8 cellular contexts compared by ENCODE assay signal in genomic region chr20:18466574-18466893, GRCh38. TPM values are rescaled to one million over a fixed set of nuclear protein-coding genes. Genes with fewer than 3 reads are reported as not detected.
A peak's percentile ranks its signal among the peaks of the same experiment; 100 is the strongest.
DNase-seq lines count a peak whose midpoint lies in the region; ATAC-seq, FAIRE-seq and TF ChIP-seq lines count a peak whose summit lies in the region.

No MANE protein-coding gene starts in this region.

- H3K4me1 ChIP-seq in foreskin keratinocyte (no peaks in the 10 kb centered on the region), prostate gland (replicated peaks) (no peaks in the 10 kb centered on the region)

- intact Hi-C loops in prostate gland (cut with DNase I): loop anchor here (2.0 kb wide), 1 partner anchor 178 kb away; the partner anchor contains the start of gene ZNF133

- H3K4me3 ChIP-seq in SK-N-MC: peak overlapping the region; percentile 95
- peak overlapping the region; percentile 59 to 80 for H3K4me3 ChIP-seq in prostate gland

- FAIRE-seq in frontal cortex (lab: Jason Lieb, UNC): no peak

- H3K27me3 ChIP-seq in foreskin keratinocyte (no peaks in the 10 kb centered on the region), prostate gland (replicated peaks; ENCODE audit: insufficient read depth) (no peaks in the 10 kb centered on the region)

- ATAC-seq in GM18517 (IDR thresholded peaks at IDR 0.05; ENCODE audit: unreplicated experiment) (peak; percentile 27), HG02610 (IDR thresholded peaks at IDR 0.05; ENCODE audit: unreplicated experiment) (peak; percentile 31), foreskin keratinocyte (peak; percentile 50)

- no peak for DNase-seq in SK-N-MC (ENCODE audit: low read depth, low spot score)
- no peak for DNase-seq in foreskin keratinocyte
- DNase-seq in prostate gland (ENCODE audit: low spot score): no peak
- DNase-seq in frontal cortex (ENCODE audit: low spot score in 2 of 2): no peak
- no peak for DNase-seq in stimulated activated CD4-positive, alpha-beta T cell treated with anti-CD3 and anti-CD28 coated beads, Interleukin-4, amount 100 ng/mL, for 4 hours
- no peak for DNase-seq in DMS153 (lab: John Stamatoyannopoulos, UW)

- H3K36me3 ChIP-seq in SK-N-MC (ENCODE audit: insufficient read depth, low read length): peaks cover 22% of the 10 kb centered on the region
- no peaks in the 10 kb centered on the region for H3K36me3 ChIP-seq in prostate gland

- TF ChIP-seq CTCF in foreskin keratinocyte (conservative IDR thresholded peaks at IDR 0.05) (no peak), prostate gland (IDR thresholded peaks at IDR 0.05) (no peak)

- no peaks in the 10 kb centered on the region for H3K9me3 ChIP-seq in SK-N-MC (ENCODE audit: low read depth, low read length)
- no peaks in the 10 kb centered on the region for H3K9me3 ChIP-seq in prostate gland

- TF ChIP-seq POLR2A in prostate gland (IDR thresholded peaks at IDR 0.05): no peak

- H3K27ac ChIP-seq in SK-N-MC: no peak overlapping the region
- no peak overlapping the region for H3K27ac ChIP-seq in foreskin keratinocyte
- H3K27ac ChIP-seq in prostate gland: peak overlapping the region; percentile 72 to 84

- 1% methylated on average over 15 of the region's 15 CpGs for WGBS in prostate gland

- H3K9ac ChIP-seq in SK-N-MC (ENCODE audit: insufficient read length): peak overlapping the region; percentile 95

RNA-seq across cellular contexts. Expression of gene DZANK1, which starts 0.3 kb away (rescaled TPM):
- total RNA-seq in foreskin keratinocyte: 1.8 and 2.0 TPM in 2 replicates
- polyA plus RNA-seq in foreskin keratinocyte: 1.2 and 1.4 TPM in 2 replicates
- 1 to 10 TPM; 2.0 to 7.1 TPM for total RNA-seq in prostate gland
- 5.3 TPM for total RNA-seq in frontal cortex

RNA-seq across cellular contexts. Expression of gene POLR3F, which starts 0.7 kb away (rescaled TPM):
- total RNA-seq in foreskin keratinocyte (12.4 and 13.1 TPM in 2 replicates), prostate gland (10 to 100 TPM in 1 of 2 donors, 1 to 10 TPM in 1; 5.3 to 24.9 TPM), frontal cortex (35.5 TPM)
- polyA plus RNA-seq in foreskin keratinocyte: 7.0 and 8.9 TPM in 2 replicates

RNA-seq across cellular contexts. Expression of gene RBBP9, which starts 30.5 kb away (rescaled TPM):
- total RNA-seq in foreskin keratinocyte (19.8 and 21.4 TPM in 2 replicates), prostate gland (10 to 100 TPM; 14.4 to 21.3 TPM), frontal cortex (26.5 TPM)
- polyA plus RNA-seq in foreskin keratinocyte: 7.4 and 8.9 TPM in 2 replicates

RNA-seq across cellular contexts. Expression of gene SEC23B, which starts 41.2 kb away (rescaled TPM):
- total RNA-seq in foreskin keratinocyte: 69.3 and 72.9 TPM in 2 replicates
- polyA plus RNA-seq in foreskin keratinocyte: 44.9 and 49.1 TPM in 2 replicates
- 100 to 1,000 TPM in 1 of 2 donors, 10 to 100 TPM in 1; 64.4 to 127 TPM for total RNA-seq in prostate gland
- 68.9 TPM for total RNA-seq in frontal cortex

Comparison
In these comparisons a context has a peak if more than half of its experiments do, and no peak if none do; other contexts are left out.
1. H3K27ac ChIP-seq: peak in prostate gland (2 of 2); none in SK-N-MC (single experiment) and foreskin keratinocyte (single experiment).
2. Peak in every context shown above with its lines, with median percentiles within 50 percentile points of each other: ATAC-seq.